8 cellular contexts compared by ENCODE assay signal in the genomic region with DNA sequence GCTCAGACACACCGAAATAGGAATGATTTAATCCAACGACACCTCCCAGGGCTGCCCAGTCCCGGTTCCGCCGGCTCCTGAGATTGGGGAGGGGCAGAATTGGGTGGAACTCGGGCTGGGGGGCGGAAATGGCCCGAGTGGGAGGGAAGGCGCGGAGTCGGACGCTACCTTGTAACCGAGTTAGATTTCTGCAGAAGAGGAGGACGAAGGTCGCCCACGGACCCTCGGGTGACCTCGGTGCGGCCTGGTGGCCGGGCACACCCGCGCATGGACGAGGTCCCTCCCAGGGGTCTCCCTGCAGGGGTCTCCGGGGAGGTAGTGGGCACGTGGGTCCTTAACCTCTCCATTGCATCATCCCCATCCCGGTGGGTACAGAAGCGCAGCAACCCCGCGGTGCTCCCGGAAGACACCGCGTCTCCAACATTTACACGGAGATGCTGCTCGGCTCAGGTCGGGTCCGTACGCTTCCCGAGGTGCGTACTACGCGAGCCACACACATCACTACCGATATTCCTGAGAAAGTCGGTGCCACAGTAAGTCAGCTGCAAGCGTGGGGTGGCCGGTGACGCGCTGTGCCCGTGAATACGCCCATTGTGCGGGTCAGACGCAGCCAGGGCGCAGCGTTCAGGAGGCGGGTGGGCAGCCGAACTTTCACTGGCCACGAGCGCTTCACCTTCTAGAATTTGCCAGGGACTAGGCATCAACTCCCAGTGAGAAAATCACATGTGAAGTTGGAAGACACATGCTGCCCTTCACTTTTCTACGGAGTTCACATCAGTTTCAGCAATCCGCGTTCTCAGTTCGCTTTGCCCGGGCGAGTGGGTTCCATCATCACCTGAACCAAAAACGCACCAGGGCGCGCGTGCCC. TPM values are rescaled to one million over a fixed set of nuclear protein-coding genes. Genes with fewer than 3 reads are reported as not detected.
A peak's percentile ranks its signal among the peaks of the same experiment; 100 is the strongest.
DNase-seq lines count a peak whose midpoint lies in the region; ATAC-seq, FAIRE-seq and TF ChIP-seq lines count a peak whose summit lies in the region.

No MANE protein-coding gene starts in this region.

- H3K36me3 ChIP-seq in SJCRH30 = no peaks in the 10 kb centered on the region
- no peaks in the 10 kb centered on the region for H3K36me3 ChIP-seq in bronchial epithelial cell (ENCODE audit: control insufficient read depth, insufficient read depth, low read length)
- no peaks in the 10 kb centered on the region for H3K36me3 ChIP-seq in kidney epithelial cell (ENCODE audit: control insufficient read depth, insufficient read depth, low read length)

- peak overlapping the region; percentile 0; the same call in 1 of the 2 replicates for H3K27ac ChIP-seq in SJCRH30

- no peaks in the 10 kb centered on the region for H3K9me3 ChIP-seq in SJCRH30 (replicated peaks)

- H3K4me3 ChIP-seq in SJCRH30 (peak overlapping the region; percentile 59), bronchial epithelial cell (ENCODE audit: low read depth, low read length) (peak overlapping the region; percentile 89), kidney epithelial cell (ENCODE audit: low read depth, low read length) (peak overlapping the region; percentile 59)

- no peaks in the 10 kb centered on the region for H3K27me3 ChIP-seq in SJCRH30
- H3K27me3 ChIP-seq in bronchial epithelial cell (ENCODE audit: control insufficient read depth, insufficient read depth, low read length) = no peaks in the 10 kb centered on the region
- no peaks in the 10 kb centered on the region for H3K27me3 ChIP-seq in kidney epithelial cell (ENCODE audit: control insufficient read depth, insufficient read depth, low read length)

- TF ChIP-seq CTCF in bronchial epithelial cell (IDR thresholded peaks at IDR 0.05; ENCODE audit: insufficient read depth, low read length, severe bottlenecking) (no peak), kidney epithelial cell (IDR thresholded peaks at IDR 0.05; ENCODE audit: insufficient read depth, low read length, poor library complexity, severe bottlenecking) (no peak)

- FAIRE-seq in bronchial epithelial cell (lab: Jason Lieb, UNC) = no peak

- DNase-seq in EH (ENCODE audit: low read depth) (peak; percentile 47), SJCRH30 (peak; percentile 13 to 33), bronchial epithelial cell (ENCODE audit: low read depth) (no peak), kidney epithelial cell (ENCODE audit: low read depth) (no peak), NCI-H1436 treated with DMSO at 0.1 percent for 48 hours (lab: John Stamatoyannopoulos, UW) (no peak)
- peak; percentile 30 for DNase-seq in stimulated activated CD4-positive, alpha-beta T cell treated with anti-CD3 and anti-CD28 coated beads, Interleukin-1b, Interleukin-23, amount 100 ng/mL, for 48 hours

- ATAC-seq in HG02885 (IDR thresholded peaks at IDR 0.05; ENCODE audit: poor library complexity, unreplicated experiment) (peak; percentile 0), HG03175 (IDR thresholded peaks at IDR 0.05; ENCODE audit: unreplicated experiment) (no peak)

- H3K4me1 ChIP-seq in SJCRH30 = peaks cover 6% of the 10 kb centered on the region; the same call in 1 of the 2 replicates

RNA-seq across cellular contexts. Expression of gene ZNF516, which starts 3.0 kb away (rescaled TPM):
- 6.3 and 8.2 TPM in 2 replicates for total RNA-seq in SJCRH30 (2014; rRNA removed; shearing (Covaris generic))
- total RNA-seq in bronchial epithelial cell (16.6 and 20.9 TPM in 2 replicates), kidney epithelial cell (48.2 and 56.1 TPM in 2 replicates)

Comparison
In these comparisons a context has a peak if more than half of its experiments do, and no peak if none do; other contexts are left out.
1. DNase-seq: peak in EH (single experiment), SJCRH30 (2 of 2) and stimulated activated CD4-positive, alpha-beta T cell treated with anti-CD3 and anti-CD28 coated beads, Interleukin-1b, Interleukin-23, amount 100 ng/mL, for 48 hours (single experiment); none in bronchial epithelial cell (single experiment), kidney epithelial cell (single experiment) and NCI-H1436 treated with DMSO at 0.1 percent for 48 hours (single experiment).
2. Peak in every context shown above with its lines, with median percentiles within 50 percentile points of each other: H3K4me3 ChIP-seq.